ENCODE assay signal across 28 cellular contexts in genomic region chr13:19767966-19768365, GRCh38. TPM values are rescaled to one million over a fixed set of nuclear protein-coding genes. Genes with fewer than 3 reads are reported as not detected.
DNase-seq lines count a peak whose midpoint lies in the region; ATAC-seq lines count a peak whose summit lies in the region.
"Had no signal": no experiment of that assay in that cellular context is flagged by ENCODE, and none has a peak within 500 bp of the region (broad histone marks: within the 10 kb centered on the region; RNA-seq: fewer than 3 reads in every experiment).

No MANE protein-coding gene starts in this region.

- H3K9me3 Mint-ChIP-seq in activated CD4-positive, alpha-beta T cell treated with anti-CD3 and anti-CD28 coated beads for 36 hours (ENCODE audit: low read depth), result no peaks in the 10 kb centered on the region
- no peaks in the 10 kb centered on the region for H3K9me3 Mint-ChIP-seq in activated CD4-positive, alpha-beta T cell treated with anti-CD3 and anti-CD28 coated beads, Interleukin-2, amount 10 ng/mL, durations not matched to agents 7 days and 5 days
- no peaks in the 10 kb centered on the region for H3K9me3 Mint-ChIP-seq in stimulated activated naive CD8-positive, alpha-beta T cell treated with anti-CD3 and anti-CD28 coated beads, Interleukin-15, Interleukin-2, amounts not matched to agents 100 ng/mL and 50 ng/mL, for 24 hours
- no peaks in the 10 kb centered on the region for H3K9me3 Mint-ChIP-seq in naive thymus-derived CD8-positive, alpha-beta T cell
- H3K9me3 Mint-ChIP-seq: memory B cell had no signal

- no peak for ATAC-seq in activated CD4-positive, alpha-beta T cell treated with anti-CD3 and anti-CD28 coated beads for 36 hours
- no peak for ATAC-seq in stimulated activated naive CD8-positive, alpha-beta T cell treated with anti-CD3 and anti-CD28 coated beads, Interleukin-15, Interleukin-2, amounts not matched to agents 100 U/mL and 50 U/mL, for 24 hours
- no peak for ATAC-seq in naive thymus-derived CD8-positive, alpha-beta T cell
- ATAC-seq: K562 had no signal

- H3K36me3 Mint-ChIP-seq in activated CD4-positive, alpha-beta T cell treated with anti-CD3 and anti-CD28 coated beads for 36 hours (ENCODE audit: low read depth), result peaks cover 62% of the 10 kb centered on the region
- H3K36me3 Mint-ChIP-seq in activated CD4-positive, alpha-beta T cell treated with anti-CD3 and anti-CD28 coated beads, Interleukin-2, amount 10 ng/mL, durations not matched to agents 7 days and 5 days (ENCODE audit: low read depth), result peaks cover 57% of the 10 kb centered on the region
- peaks cover 67% of the 10 kb centered on the region for H3K36me3 Mint-ChIP-seq in stimulated activated naive CD8-positive, alpha-beta T cell treated with anti-CD3 and anti-CD28 coated beads, Interleukin-15, Interleukin-2, amounts not matched to agents 100 ng/mL and 50 ng/mL, for 24 hours (ENCODE audit: low read depth)
- peaks cover 5 to 86% (median 38%) of the 10 kb centered on the region in 3 donors for H3K36me3 Mint-ChIP-seq in naive thymus-derived CD8-positive, alpha-beta T cell

- H3K27ac Mint-ChIP-seq in activated CD4-positive, alpha-beta T cell treated with anti-CD3 and anti-CD28 coated beads for 36 hours, result peak overlapping the region; percentile 31
- H3K27ac Mint-ChIP-seq in activated CD4-positive, alpha-beta T cell treated with anti-CD3 and anti-CD28 coated beads, Interleukin-2, amount 10 ng/mL, durations not matched to agents 7 days and 5 days, result no peak overlapping the region
- peak overlapping the region; percentile 75 for H3K27ac Mint-ChIP-seq in stimulated activated naive CD8-positive, alpha-beta T cell treated with anti-CD3 and anti-CD28 coated beads, Interleukin-15, Interleukin-2, amounts not matched to agents 100 ng/mL and 50 ng/mL, for 24 hours
- H3K27ac Mint-ChIP-seq in naive thymus-derived CD8-positive, alpha-beta T cell, result peak overlapping the region in 8 of 10 donors; percentile 16 to 75 (median 42)
- H3K27ac Mint-ChIP-seq: memory B cell had no signal

- no peak for DNase-seq in activated CD4-positive, alpha-beta T cell treated with anti-CD3 and anti-CD28 coated beads for 36 hours
- DNase-seq in activated CD4-positive, alpha-beta T cell treated with anti-CD3 and anti-CD28 coated beads, Interleukin-2, amount 10 ng/mL, durations not matched to agents 7 days and 5 days, result no peak
- no peak for DNase-seq in stimulated activated naive CD8-positive, alpha-beta T cell treated with anti-CD3 and anti-CD28 coated beads, Interleukin-15, Interleukin-2, amounts not matched to agents 100 U/mL and 50 U/mL, for 24 hours
- no peak for DNase-seq in naive thymus-derived CD8-positive, alpha-beta T cell
- no peak for DNase-seq in NCI-H1092 (lab: John Stamatoyannopoulos, UW)
- DNase-seq in stimulated activated CD4-positive, alpha-beta T cell treated with anti-CD3 and anti-CD28 coated beads, Interleukin-1b, Interleukin-23, amount 100 ng/mL, for 48 hours, result no peak
- DNase-seq in stimulated activated naive CD4-positive, alpha-beta T cell (lab: John Stamatoyannopoulos, UW), result no peak
- DNase-seq: activated CD4-positive, alpha-beta T cell treated with anti-CD3 and anti-CD28 coated beads, Interleukin-2, amount 50 U/mL, for 1 hour; activated CD8-positive, alpha-beta memory T cell treated with anti-CD3 and anti-CD28 coated beads, Interleukin-2, amount 50 U/mL, for 4 hours; activated naive CD4-positive, alpha-beta T cell; central memory CD4-positive, alpha-beta T cell; dermis blood vessel endothelial cell; hippocampal formation; MG63; NCI-H1417; NCI-H2029 treated with DMSO at 0.1 percent for 48 hours; NCI-H2227 treated with DMSO at 0.1 percent for 48 hours; NCI-H69; occipital lobe; Right ventricle myocardium superior; small intestine; stimulated activated CD4-positive, alpha-beta T cell treated with anti-CD3 and anti-CD28 coated beads, Interleukin-2, amount 100 ng/mL, for 24 hours; T1000; WERI-Rb-1 had no signal

- POLR2A ChIA-PET in activated CD4-positive, alpha-beta T cell treated with anti-CD3 and anti-CD28 coated beads for 36 hours (lab: Charles Lee), result no interaction called here
- POLR2A ChIA-PET in activated CD4-positive, alpha-beta T cell treated with anti-CD3 and anti-CD28 coated beads, Interleukin-2, amount 10 ng/mL, durations not matched to agents 7 days and 5 days (lab: Charles Lee), result no interaction called here
- POLR2A ChIA-PET in naive thymus-derived CD8-positive, alpha-beta T cell (lab: Charles Lee), result no interaction called here

- peaks cover 37% of the 10 kb centered on the region for H3K4me1 Mint-ChIP-seq in activated CD4-positive, alpha-beta T cell treated with anti-CD3 and anti-CD28 coated beads for 36 hours
- peaks cover 42% of the 10 kb centered on the region for H3K4me1 Mint-ChIP-seq in activated CD4-positive, alpha-beta T cell treated with anti-CD3 and anti-CD28 coated beads, Interleukin-2, amount 10 ng/mL, durations not matched to agents 7 days and 5 days
- peaks cover 55% of the 10 kb centered on the region for H3K4me1 Mint-ChIP-seq in stimulated activated naive CD8-positive, alpha-beta T cell treated with anti-CD3 and anti-CD28 coated beads, Interleukin-15, Interleukin-2, amounts not matched to agents 100 ng/mL and 50 ng/mL, for 24 hours (ENCODE audit: low read depth)
- H3K4me1 Mint-ChIP-seq in naive thymus-derived CD8-positive, alpha-beta T cell, result peaks cover 13 to 69% (median 53%) of the 10 kb centered on the region in 4 donors

- intact Hi-C loops in activated CD4-positive, alpha-beta T cell treated with anti-CD3 and anti-CD28 coated beads for 36 hours (cut with DNase I, micrococcal nuclease), result no loop called here

- no peaks in the 10 kb centered on the region for H3K27me3 Mint-ChIP-seq in activated CD4-positive, alpha-beta T cell treated with anti-CD3 and anti-CD28 coated beads for 36 hours
- no peaks in the 10 kb centered on the region for H3K27me3 Mint-ChIP-seq in activated CD4-positive, alpha-beta T cell treated with anti-CD3 and anti-CD28 coated beads, Interleukin-2, amount 10 ng/mL, durations not matched to agents 7 days and 5 days
- no peaks in the 10 kb centered on the region for H3K27me3 Mint-ChIP-seq in stimulated activated naive CD8-positive, alpha-beta T cell treated with anti-CD3 and anti-CD28 coated beads, Interleukin-15, Interleukin-2, amounts not matched to agents 100 ng/mL and 50 ng/mL, for 24 hours
- H3K27me3 Mint-ChIP-seq in naive thymus-derived CD8-positive, alpha-beta T cell, result no peaks in the 10 kb centered on the region
- H3K27me3 Mint-ChIP-seq: memory B cell had no signal

- CTCF ChIA-PET in activated CD4-positive, alpha-beta T cell treated with anti-CD3 and anti-CD28 coated beads for 36 hours (lab: Charles Lee), result interaction anchor here (0.7 kb wide), 1 partner anchor 26 kb away, joined by 3 read pairs; no protein-coding TSS in a partner anchor
- CTCF ChIA-PET in activated CD4-positive, alpha-beta T cell treated with anti-CD3 and anti-CD28 coated beads, Interleukin-2, amount 10 ng/mL, durations not matched to agents 7 days and 5 days (lab: Charles Lee), result interaction anchor here (0.9 to 1.6 kb wide), 2 partner anchors 9 to 16 kb away, joined by 3 to 4 read pairs; no protein-coding TSS in a partner anchor

- no peak overlapping the region for H3K4me3 Mint-ChIP-seq in activated CD4-positive, alpha-beta T cell treated with anti-CD3 and anti-CD28 coated beads for 36 hours
- H3K4me3 Mint-ChIP-seq in activated CD4-positive, alpha-beta T cell treated with anti-CD3 and anti-CD28 coated beads, Interleukin-2, amount 10 ng/mL, durations not matched to agents 7 days and 5 days, result no peak overlapping the region
- H3K4me3 Mint-ChIP-seq in stimulated activated naive CD8-positive, alpha-beta T cell treated with anti-CD3 and anti-CD28 coated beads, Interleukin-15, Interleukin-2, amounts not matched to agents 100 ng/mL and 50 ng/mL, for 24 hours, result peak overlapping the region; percentile 23
- peak overlapping the region; percentile 25 to 66 (median 48) for H3K4me3 Mint-ChIP-seq in naive thymus-derived CD8-positive, alpha-beta T cell
- H3K4me3 Mint-ChIP-seq: CD14-positive monocyte, memory B cell had no signal

RNA-seq across cellular contexts. Expression of gene PSPC1, which starts 14.8 kb away (rescaled TPM):
- total RNA-seq in activated CD4-positive, alpha-beta T cell treated with anti-CD3 and anti-CD28 coated beads for 36 hours, result 10 to 100 TPM; 60.2 to 64.0 TPM
- total RNA-seq in activated CD4-positive, alpha-beta T cell treated with anti-CD3 and anti-CD28 coated beads, Interleukin-2, amount 10 ng/mL, durations not matched to agents 7 days and 5 days, result 10 to 100 TPM; 68.4 to 70.5 TPM
- total RNA-seq in naive thymus-derived CD8-positive, alpha-beta T cell, result 10 to 100 TPM; 97.9 to 99.4 TPM
- polyA plus RNA-seq in naive thymus-derived CD8-positive, alpha-beta T cell, result 10 to 100 TPM; 23.4 to 34.1 (median 26.7) TPM

Comparison
In these comparisons a context has a peak if more than half of its experiments do, and no peak if none do; other contexts are left out.
1. H3K4me3 Mint-ChIP-seq: peak in stimulated activated naive CD8-positive, alpha-beta T cell treated with anti-CD3 and anti-CD28 coated beads, Interleukin-15, Interleukin-2, amounts not matched to agents 100 ng/mL and 50 ng/mL, for 24 hours (single experiment) and naive thymus-derived CD8-positive, alpha-beta T cell (10 of 10); none in activated CD4-positive, alpha-beta T cell treated with anti-CD3 and anti-CD28 coated beads for 36 hours (single experiment) and activated CD4-positive, alpha-beta T cell treated with anti-CD3 and anti-CD28 coated beads, Interleukin-2, amount 10 ng/mL, durations not matched to agents 7 days and 5 days (single experiment).